ENCODE assay signal across 1 cellular context in genomic region chr12:56688846-56689113, GRCh38.
TF ChIP-seq lines count a peak whose summit lies in the region.

No MANE protein-coding gene starts in this region.

TF ChIP-seq in K562, 482 proteins besides CTCF, POLR2A, EP300 and RAD21 (continued from another document):
- TF ChIP-seq RREB1 (CRISPR knock-in tag; IDR thresholded peaks at IDR 0.05) = no peak
- TF ChIP-seq THRB (CRISPR knock-in tag; conservative IDR thresholded peaks at IDR 0.05) = 0 out of 2 replicates have a peak, but pooled peaks have one; percentile 13
- TF ChIP-seq PTBP1 (IDR thresholded peaks at IDR 0.05; ENCODE audit: low read depth, low read length) = no peak
- TF ChIP-seq RBBP5 (IDR thresholded peaks at IDR 0.05; ENCODE audit: borderline replicate concordance, insufficient read depth, low read length, poor library complexity, severe bottlenecking) = no peak
- TF ChIP-seq CBFA2T3 (IDR thresholded peaks at IDR 0.05) = no peak
- no peak for TF ChIP-seq SRSF9 (IDR thresholded peaks at IDR 0.05; ENCODE audit: borderline replicate concordance, low read depth, low read length)
- no peak for TF ChIP-seq GMEB1 (CRISPR knock-in tag; IDR thresholded peaks at IDR 0.05)
- TF ChIP-seq PATZ1 (CRISPR knock-in tag; IDR thresholded peaks at IDR 0.05; ENCODE audit: borderline replicate concordance) = 0 out of 2 replicates have a peak, but pooled peaks have one; percentile 10
- TF ChIP-seq ZNF445 (CRISPR knock-in tag; IDR thresholded peaks at IDR 0.05; ENCODE audit: low read depth) = 0 out of 2 replicates have a peak, but pooled peaks have one; percentile 2
- no peak for TF ChIP-seq PHTF2 (CRISPR knock-in tag; IDR thresholded peaks at IDR 0.05)
- TF ChIP-seq NFE2L1 (tag; IDR thresholded peaks at IDR 0.05; ENCODE audit: borderline replicate concordance, low read depth) = no peak
- no peak for TF ChIP-seq HNRNPLL (IDR thresholded peaks at IDR 0.05; ENCODE audit: low read depth, low read length, poor library complexity, severe bottlenecking)
- no peak for TF ChIP-seq ZNF239 (CRISPR knock-in tag; IDR thresholded peaks at IDR 0.05)
- peak; percentile 62; the same call in 1 of the 2 replicates for TF ChIP-seq FOSL1 (tag; conservative IDR thresholded peaks at IDR 0.05)
- TF ChIP-seq PBX2 (CRISPR knock-in tag; IDR thresholded peaks at IDR 0.05; ENCODE audit: low read depth) = no peak
- no peak for TF ChIP-seq PBX2 (tag; conservative IDR thresholded peaks at IDR 0.05; ENCODE audit: low read depth)
- TF ChIP-seq CTCFL (IDR thresholded peaks at IDR 0.05; ENCODE audit: borderline replicate concordance, insufficient read depth, low read depth, low read length, poor library complexity, severe bottlenecking) = no peak
- TF ChIP-seq ETV5 (CRISPR knock-in tag; IDR thresholded peaks at IDR 0.05; ENCODE audit: low read depth) = no peak
- TF ChIP-seq KDM5B (IDR thresholded peaks at IDR 0.05; ENCODE audit: insufficient replicate concordance, low read depth, low read length) = peak; percentile 57
- TF ChIP-seq TAF1 (IDR thresholded peaks at IDR 0.05; ENCODE audit: control insufficient read depth, extremely low read depth, insufficient read depth, low read length, severe bottlenecking) = no peak
- TF ChIP-seq REST (CRISPR knock-in tag; IDR thresholded peaks at IDR 0.05; ENCODE audit: low read depth) = no peak
- TF ChIP-seq SNIP1 (IDR thresholded peaks at IDR 0.05; ENCODE audit: low read depth) = 0 out of 2 replicates have a peak, but pooled peaks have one; percentile 1
- no peak for TF ChIP-seq ZBTB33 (CRISPR knock-in tag; IDR thresholded peaks at IDR 0.05)
- no peak for TF ChIP-seq NR2F6 (CRISPR knock-in tag; IDR thresholded peaks at IDR 0.05)
- no peak for TF ChIP-seq SREBF1 (IDR thresholded peaks at IDR 0.05; ENCODE audit: borderline replicate concordance, low read depth, low read length)
- TF ChIP-seq NCOA2 (IDR thresholded peaks at IDR 0.05; ENCODE audit: partially characterized antibody in 2 of 2) = no peak
